25 cellular contexts compared by ENCODE assay signal in the genomic region with DNA sequence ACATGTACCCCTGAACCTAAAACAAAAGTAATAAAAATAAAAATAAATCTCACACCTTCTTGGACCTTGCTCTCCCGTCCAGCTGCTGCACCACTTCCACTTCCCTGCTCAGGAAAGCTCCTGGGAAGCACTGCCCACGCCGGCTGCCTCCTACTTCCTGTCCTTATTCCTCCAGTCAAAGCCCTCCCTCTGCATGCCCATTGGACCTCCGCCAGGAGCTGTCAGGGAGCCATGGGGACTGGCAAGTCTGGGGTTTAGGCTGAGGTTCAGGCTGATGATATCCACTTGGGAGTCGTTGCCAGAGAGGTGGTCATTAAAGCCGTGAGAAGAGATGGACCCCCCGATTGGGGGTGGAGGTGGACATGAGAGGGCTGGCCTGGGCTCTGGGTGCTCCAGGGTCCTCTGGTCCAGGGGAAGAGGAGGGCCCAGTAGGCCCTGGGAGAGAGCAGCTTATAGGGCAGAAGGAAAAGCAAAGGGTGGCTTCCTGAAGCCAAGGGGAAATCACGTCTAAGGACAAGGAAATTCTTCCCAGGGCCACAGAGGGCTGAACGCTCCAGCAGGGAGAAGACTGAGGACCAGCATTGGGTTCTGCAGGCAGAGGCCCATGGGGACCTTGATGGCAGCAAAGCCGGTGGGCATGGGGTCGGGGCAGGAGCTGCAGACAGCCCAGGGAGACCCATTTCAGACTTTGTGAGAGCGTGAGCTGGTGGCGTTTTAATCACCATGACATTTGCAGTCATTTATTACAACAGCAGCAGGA.
DNase-seq lines count a peak whose midpoint lies in the region; ATAC-seq, FAIRE-seq and TF ChIP-seq lines count a peak whose summit lies in the region.
"Had no signal": no experiment of that assay in that cellular context is flagged by ENCODE, and none has a peak within 500 bp of the region (broad histone marks: within the 10 kb centered on the region; RNA-seq: fewer than 3 reads in every experiment).

No MANE protein-coding gene starts in this region.

- CTCF ChIA-PET in SK-N-SH (lab: Yijun Ruan, JAX), result interaction anchor here (0.7 to 1.1 kb wide), 2 partner anchors 15 to 23 kb away, joined by 3 to 4 read pairs; no protein-coding TSS in a partner anchor

- H3K4me2 ChIP-seq in SK-N-SH, result no peak overlapping the region
- H3K4me2 ChIP-seq: GM23338 had no signal

- TF ChIP-seq RAD21 in SK-N-SH (IDR thresholded peaks at IDR 0.05; ENCODE audit: low read length), result no peak

- no peak overlapping the region for H2AFZ ChIP-seq in SK-N-SH (ENCODE audit: low read depth)
- H2AFZ ChIP-seq: GM23338 had no signal

- FAIRE-seq in urothelium cell line (lab: Jason Lieb, UNC), result no peak
- FAIRE-seq: GM12891, HepG2 had no signal

- no peaks in the 10 kb centered on the region for H3K79me2 ChIP-seq in SK-N-SH (ENCODE audit: insufficient read depth)

- no peak for ATAC-seq in SK-N-SH treated with all-trans-retinoic acid at 6 μM for 48 hours
- ATAC-seq: GM23338, HepG2 had no signal

- TF ChIP-seq EP300 in SK-N-SH (IDR thresholded peaks at IDR 0.05; ENCODE audit: borderline replicate concordance in 1 of 2, low read depth in 1 of 2, low read length in 1 of 2), result no peak

- no peak for TF ChIP-seq CTCF in SK-N-SH (IDR thresholded peaks at IDR 0.05)

- no peaks in the 10 kb centered on the region; the same call in 1 of the 2 replicates for H3K9me3 ChIP-seq in SK-N-SH
- H3K9me3 ChIP-seq in SJCRH30 (replicated peaks), result no peaks in the 10 kb centered on the region
- H3K9me3 ChIP-seq: HAP-1 had no signal

- intact Hi-C loops in posterior vena cava (cut with DNase I), result no loop called here

- H3K27me3 ChIP-seq in SK-N-SH (ENCODE audit: insufficient read depth) (no peaks in the 10 kb centered on the region), SJCRH30 (no peaks in the 10 kb centered on the region)

- no peaks in the 10 kb centered on the region for H3K4me1 ChIP-seq in SK-N-SH (ENCODE audit: control insufficient read depth in 1 of 2, insufficient read depth in 2 of 2, low read depth in 1 of 2, low read length in 1 of 2)
- H3K4me1 ChIP-seq in SJCRH30, result no peaks in the 10 kb centered on the region
- H3K4me1 ChIP-seq: HAP-1 had no signal

- no peaks in the 10 kb centered on the region for H4K20me1 ChIP-seq in SK-N-SH (ENCODE audit: insufficient read depth)

- WGBS in SK-N-SH (ENCODE audit: low lambda C conversion rate), result 21% methylated on average over 12 of the region's 13 CpGs

- DNase-seq in SK-N-SH (peak; percentile 39), NCI-H1092 treated with DMSO at 0.1 percent for 48 hours (lab: John Stamatoyannopoulos, UW) (peak; percentile 1), SJCRH30 (peak; percentile 1 to 8), posterior vena cava (ENCODE audit: low spot score) (peak; percentile 58), urothelium cell line (ENCODE audit: low spot score) (no peak)
- DNase-seq in stimulated activated CD8-positive, alpha-beta memory T cell treated with anti-CD3 and anti-CD28 coated beads, Interleukin-4, amount 100 ng/mL, for 48 hours, result no peak
- DNase-seq: C1 segment of cervical spinal cord; CD4-positive, alpha-beta memory T cell; COR-L47; DMS79; GF-D8; HFFc6; Karpas-422; NCI-H1436; NCI-H187 treated with DMSO at 0.1 percent for 48 hours; NCI-H345; NCI-H510A treated with DMSO at 0.1 percent for 48 hours; NCI-H82; Right ventricle myocardium superior; RPMI8226 had no signal

- H3K36me3 ChIP-seq in SK-N-SH (replicated peaks in 1 of 2; ENCODE audit: control insufficient read depth in 1 of 2, insufficient read depth in 2 of 2, low read length in 1 of 2), result no peaks in the 10 kb centered on the region
- H3K36me3 ChIP-seq in SJCRH30, result no peaks in the 10 kb centered on the region
- H3K36me3 ChIP-seq: HAP-1 had no signal

- H3K4me3 ChIP-seq in SK-N-SH (ENCODE audit: low read depth in 2 of 2, low read length in 1 of 2) (no peak overlapping the region), SJCRH30 (no peak overlapping the region)
- H3K4me3 ChIP-seq: GM23338, HAP-1 had no signal

- POLR2A ChIA-PET in SK-N-SH (lab: Yijun Ruan, JAX), result interaction anchor here (0.6 kb wide), 1 partner anchor 77 kb away, joined by 5 read pairs; no protein-coding TSS in a partner anchor

- H3K9ac ChIP-seq in SK-N-SH, result no peak overlapping the region

- no peaks in the 10 kb centered on the region for H3K9me2 ChIP-seq in SK-N-SH

- H3F3A ChIP-seq in SK-N-SH (replicated peaks; ENCODE audit: insufficient read depth), result no peaks in the 10 kb centered on the region

- no peak overlapping the region for H3K27ac ChIP-seq in SK-N-SH (ENCODE audit: low read depth in 2 of 2, low read length in 1 of 2)
- no peak overlapping the region for H3K27ac ChIP-seq in SJCRH30

TF ChIP-seq in SK-N-SH, 30 proteins besides CTCF, POLR2A, EP300 and RAD21 (continues in another document):
- no peak for TF ChIP-seq ELF1 (IDR thresholded peaks at IDR 0.05)
- TF ChIP-seq, protein P1, sequence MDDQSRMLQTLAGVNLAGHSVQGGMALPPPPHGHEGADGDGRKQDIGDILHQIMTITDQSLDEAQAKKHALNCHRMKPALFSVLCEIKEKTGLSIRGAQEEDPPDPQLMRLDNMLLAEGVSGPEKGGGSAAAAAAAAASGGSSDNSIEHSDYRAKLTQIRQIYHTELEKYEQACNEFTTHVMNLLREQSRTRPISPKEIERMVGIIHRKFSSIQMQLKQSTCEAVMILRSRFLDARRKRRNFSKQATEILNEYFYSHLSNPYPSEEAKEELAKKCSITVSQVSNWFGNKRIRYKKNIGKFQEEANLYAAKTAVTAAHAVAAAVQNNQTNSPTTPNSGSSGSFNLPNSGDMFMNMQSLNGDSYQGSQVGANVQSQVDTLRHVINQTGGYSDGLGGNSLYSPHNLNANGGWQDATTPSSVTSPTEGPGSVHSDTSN (IDR thresholded peaks at IDR 0.05), result no peak
- TF ChIP-seq CHD2 (IDR thresholded peaks at IDR 0.05; ENCODE audit: low read length, partially characterized antibody), result no peak
- no peak for TF ChIP-seq FOXM1 (IDR thresholded peaks at IDR 0.05; ENCODE audit: low read depth)
- no peak for TF ChIP-seq RXRA (IDR thresholded peaks at IDR 0.05; ENCODE audit: borderline replicate concordance, low read depth)
- no peak for TF ChIP-seq SMC3 (IDR thresholded peaks at IDR 0.05; ENCODE audit: low read depth, low read length)
- TF ChIP-seq TAF1 (IDR thresholded peaks at IDR 0.05; ENCODE audit: borderline replicate concordance, low read depth, low read length), result no peak
- TF ChIP-seq, protein P2, sequence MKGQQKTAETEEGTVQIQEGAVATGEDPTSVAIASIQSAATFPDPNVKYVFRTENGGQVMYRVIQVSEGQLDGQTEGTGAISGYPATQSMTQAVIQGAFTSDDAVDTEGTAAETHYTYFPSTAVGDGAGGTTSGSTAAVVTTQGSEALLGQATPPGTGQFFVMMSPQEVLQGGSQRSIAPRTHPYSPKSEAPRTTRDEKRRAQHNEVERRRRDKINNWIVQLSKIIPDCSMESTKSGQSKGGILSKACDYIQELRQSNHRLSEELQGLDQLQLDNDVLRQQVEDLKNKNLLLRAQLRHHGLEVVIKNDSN (IDR thresholded peaks at IDR 0.05; ENCODE audit: borderline replicate concordance, low read depth), result no peak

TF ChIP-seq in SK-N-SH treated with all-trans-retinoic acid at 6 μM for 48 hours, 23 proteins besides CTCF, POLR2A, EP300 and RAD21 (continues in another document):
- no peak for TF ChIP-seq TOX (CRISPR knock-in tag; IDR thresholded peaks at IDR 0.05; ENCODE audit: borderline replicate concordance)
- TF ChIP-seq BACH2 (CRISPR knock-in tag; IDR thresholded peaks at IDR 0.05; ENCODE audit: borderline replicate concordance), result no peak
- no peak for TF ChIP-seq ZNF565 (CRISPR knock-in tag; conservative IDR thresholded peaks at IDR 0.05; ENCODE audit: low read depth)
- TF ChIP-seq, protein P3, sequence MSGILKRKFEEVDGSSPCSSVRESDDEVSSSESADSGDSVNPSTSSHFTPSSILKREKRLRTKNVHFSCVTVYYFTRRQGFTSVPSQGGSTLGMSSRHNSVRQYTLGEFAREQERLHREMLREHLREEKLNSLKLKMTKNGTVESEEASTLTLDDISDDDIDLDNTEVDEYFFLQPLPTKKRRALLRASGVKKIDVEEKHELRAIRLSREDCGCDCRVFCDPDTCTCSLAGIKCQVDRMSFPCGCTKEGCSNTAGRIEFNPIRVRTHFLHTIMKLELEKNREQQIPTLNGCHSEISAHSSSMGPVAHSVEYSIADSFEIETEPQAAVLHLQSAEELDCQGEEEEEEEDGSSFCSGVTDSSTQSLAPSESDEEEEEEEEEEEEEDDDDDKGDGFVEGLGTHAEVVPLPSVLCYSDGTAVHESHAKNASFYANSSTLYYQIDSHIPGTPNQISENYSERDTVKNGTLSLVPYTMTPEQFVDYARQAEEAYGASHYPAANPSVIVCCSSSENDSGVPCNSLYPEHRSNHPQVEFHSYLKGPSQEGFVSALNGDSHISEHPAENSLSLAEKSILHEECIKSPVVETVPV (CRISPR knock-in tag; IDR thresholded peaks at IDR 0.05), result no peak
- TF ChIP-seq ARNTL (CRISPR knock-in tag; IDR thresholded peaks at IDR 0.05; ENCODE audit: borderline replicate concordance, low read depth), result no peak
- no peak for TF ChIP-seq ZC3H10 (CRISPR knock-in tag; IDR thresholded peaks at IDR 0.05)
- no peak for TF ChIP-seq ZFP30 (CRISPR knock-in tag; IDR thresholded peaks at IDR 0.05)
- no peak for TF ChIP-seq ISL1 (CRISPR knock-in tag; IDR thresholded peaks at IDR 0.05)
- no peak for TF ChIP-seq CSDC2 (CRISPR knock-in tag; IDR thresholded peaks at IDR 0.05)
- TF ChIP-seq, protein P4, sequence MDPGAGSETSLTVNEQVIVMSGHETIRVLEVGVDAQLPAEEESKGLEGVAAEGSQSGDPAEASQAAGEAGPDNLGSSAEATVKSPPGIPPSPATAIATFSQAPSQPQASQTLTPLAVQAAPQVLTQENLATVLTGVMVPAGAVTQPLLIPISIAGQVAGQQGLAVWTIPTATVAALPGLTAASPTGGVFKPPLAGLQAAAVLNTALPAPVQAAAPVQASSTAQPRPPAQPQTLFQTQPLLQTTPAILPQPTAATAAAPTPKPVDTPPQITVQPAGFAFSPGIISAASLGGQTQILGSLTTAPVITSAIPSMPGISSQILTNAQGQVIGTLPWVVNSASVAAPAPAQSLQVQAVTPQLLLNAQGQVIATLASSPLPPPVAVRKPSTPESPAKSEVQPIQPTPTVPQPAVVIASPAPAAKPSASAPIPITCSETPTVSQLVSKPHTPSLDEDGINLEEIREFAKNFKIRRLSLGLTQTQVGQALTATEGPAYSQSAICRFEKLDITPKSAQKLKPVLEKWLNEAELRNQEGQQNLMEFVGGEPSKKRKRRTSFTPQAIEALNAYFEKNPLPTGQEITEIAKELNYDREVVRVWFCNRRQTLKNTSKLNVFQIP (CRISPR knock-in tag; IDR thresholded peaks at IDR 0.05; ENCODE audit: borderline replicate concordance, low read depth), result no peak
- TF ChIP-seq TCF4 (CRISPR knock-in tag; IDR thresholded peaks at IDR 0.05; ENCODE audit: borderline replicate concordance), result no peak

Comparison
In these comparisons a context has a peak if more than half of its experiments do, and no peak if none do; other contexts are left out.
1. DNase-seq: peak in SK-N-SH (single experiment), NCI-H1092 treated with DMSO at 0.1 percent for 48 hours (single experiment), SJCRH30 (2 of 2) and posterior vena cava (single experiment); none in stimulated activated CD8-positive, alpha-beta memory T cell treated with anti-CD3 and anti-CD28 coated beads, Interleukin-4, amount 100 ng/mL, for 48 hours (single experiment) and urothelium cell line (single experiment).